In the genomic region with DNA sequence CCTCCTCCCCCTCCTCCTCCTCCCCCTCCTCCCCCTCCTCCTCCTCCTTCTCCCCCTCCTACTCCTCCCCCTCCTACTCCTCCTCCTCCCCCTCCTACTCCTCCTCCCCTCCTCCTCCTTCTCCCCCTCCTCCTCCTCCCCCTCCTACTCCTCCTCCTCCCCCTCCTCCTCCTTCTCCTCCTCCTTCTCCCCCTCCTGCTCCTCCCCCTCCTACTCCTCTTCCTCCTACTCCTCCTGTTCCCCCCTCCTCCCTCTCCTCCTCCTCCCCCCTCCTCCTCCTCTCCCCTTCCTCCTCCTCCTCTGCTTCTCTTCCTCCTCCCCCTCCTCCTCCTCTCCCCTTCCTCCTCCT, we compare ENCODE assay signal across 15 cellular contexts. TPM values are rescaled to one million over a fixed set of nuclear protein-coding genes. Genes with fewer than 3 reads are reported as not detected.
"Had no signal": no experiment of that assay in that cellular context is flagged by ENCODE, and none has a peak within 500 bp of the region (broad histone marks: within the 10 kb centered on the region; RNA-seq: fewer than 3 reads in every experiment).

No MANE protein-coding gene starts in this region.

- H3K36me3 ChIP-seq: colonic mucosa, esophagus muscularis mucosa, esophagus squamous epithelium, gastrocnemius medialis, gastroesophageal sphincter, heart left ventricle, heart right ventricle had no signal

- H3K27ac ChIP-seq: colonic mucosa, coronary artery, epithelial cell of prostate, esophagus muscularis mucosa, esophagus squamous epithelium, foreskin keratinocyte, gastrocnemius medialis, gastroesophageal sphincter, heart left ventricle, heart right ventricle had no signal

- H3K4me1 ChIP-seq: colonic mucosa, foreskin keratinocyte, gastrocnemius medialis had no signal

- H3K4me3 ChIP-seq: colonic mucosa, gastroesophageal sphincter, heart left ventricle, heart right ventricle had no signal

- H3K9me3 ChIP-seq: colonic mucosa, esophagus muscularis mucosa, esophagus squamous epithelium, gastrocnemius medialis, gastroesophageal sphincter, heart left ventricle, heart right ventricle had no signal

- FAIRE-seq: colon, endometrium, frontal cortex had no signal

- H3K27me3 ChIP-seq: colonic mucosa had no signal

- DNase-seq: cortex of kidney had no signal

RNA-seq across cellular contexts. Expression of gene EPHB3, which starts 17.1 kb away (rescaled TPM):
- total RNA-seq: endothelial cell of umbilical vein had no signal
